In the genomic region with DNA sequence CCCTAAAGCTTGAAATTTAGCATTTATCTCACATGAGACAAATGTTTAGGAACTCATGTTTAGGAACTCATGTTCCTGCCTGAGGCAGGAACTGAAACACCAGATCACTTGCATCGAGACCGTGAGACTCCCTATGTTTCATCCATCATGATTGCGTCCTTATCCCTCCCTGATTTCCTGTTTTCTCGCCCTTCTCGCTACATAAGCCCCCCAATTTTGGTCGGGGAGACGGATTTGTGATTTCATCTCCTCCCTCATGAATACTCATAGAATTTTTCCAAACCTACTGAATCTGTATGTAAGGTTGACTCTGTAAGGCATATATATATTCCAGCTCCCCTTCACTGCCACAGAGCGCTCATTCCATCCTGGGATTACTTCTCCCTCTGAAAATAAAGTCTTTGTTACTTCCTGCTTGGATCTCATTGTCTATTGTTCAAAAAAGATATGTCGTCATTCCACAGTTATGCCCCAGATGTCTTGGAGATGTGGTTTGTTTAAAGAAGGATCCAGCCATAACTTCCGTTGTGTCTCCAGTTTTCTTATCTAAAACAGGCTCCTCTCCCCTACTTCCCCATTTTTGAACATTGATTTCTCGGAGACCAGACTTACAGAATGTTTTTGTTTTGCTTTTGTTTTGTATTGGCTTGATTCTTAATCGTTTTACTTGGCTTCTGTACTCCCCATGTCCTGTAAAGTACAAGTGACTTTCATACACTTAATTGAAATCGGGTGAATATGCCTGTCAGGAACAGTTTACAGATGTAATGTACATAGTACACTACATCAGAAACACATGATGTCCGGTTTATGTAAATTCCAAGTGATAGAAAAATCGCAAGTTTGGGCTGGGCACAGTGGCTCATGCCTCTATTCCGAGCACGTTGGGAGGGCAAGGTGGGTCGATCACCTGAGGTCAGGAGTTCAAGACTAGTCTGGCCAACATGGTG, we compare ENCODE assay signal across 1 cellular context.
TF ChIP-seq lines count a peak whose summit lies in the region.

No MANE protein-coding gene starts in this region.

TF ChIP-seq in K562, 482 proteins besides CTCF, POLR2A, EP300 and RAD21 (continued from another document and continues in another):
- TF ChIP-seq ZNF655 (CRISPR knock-in tag; IDR thresholded peaks at IDR 0.05) (0 out of 2 replicates have a peak, but pooled peaks have one; percentile 80), NCOA2 (IDR thresholded peaks at IDR 0.05; ENCODE audit: partially characterized antibody in 2 of 2) (peak in 1 of 2 experiments; percentile 70), CREB1 (IDR thresholded peaks at IDR 0.05) (peak; percentile 47; the same call in 1 of the 2 replicates), CREB1 (CRISPR knock-in tag; IDR thresholded peaks at IDR 0.05) (no peak; the same call in 1 of the 2 replicates), DIDO1 (tag; IDR thresholded peaks at IDR 0.05; ENCODE audit: low read depth) (0 out of 2 replicates have a peak, but pooled peaks have one; percentile 13), EWSR1 (IDR thresholded peaks at IDR 0.05; ENCODE audit: borderline replicate concordance, low read depth, partially characterized antibody) (peak; percentile 80), ESRRB (CRISPR knock-in tag; IDR thresholded peaks at IDR 0.05; ENCODE audit: borderline replicate concordance) (no peak), ZFPM2 (CRISPR knock-in tag; IDR thresholded peaks at IDR 0.05) (no peak), OTX1 (CRISPR knock-in tag; IDR thresholded peaks at IDR 0.05) (peak; percentile 81), ZNF445 (CRISPR knock-in tag; IDR thresholded peaks at IDR 0.05; ENCODE audit: low read depth) (peak; percentile 65; the same call in 1 of the 2 replicates), ETS2 (tag; IDR thresholded peaks at IDR 0.05; ENCODE audit: borderline replicate concordance, poor library complexity, severe bottlenecking) (no peak), YY1 (IDR thresholded peaks at IDR 0.05; ENCODE audit: borderline replicate concordance in 1 of 3, control insufficient read depth in 1 of 3, extremely low read depth in 1 of 3, insufficient read depth in 3 of 3, insufficient read length in 1 of 3, insufficient replicate concordance in 2 of 3, low read depth in 1 of 3, low read length in 2 of 3) (no peak), NBN (IDR thresholded peaks at IDR 0.05; ENCODE audit: low read depth) (peak; percentile 76; the same call in 1 of the 2 replicates), ZNF41 (CRISPR knock-in tag; conservative IDR thresholded peaks at IDR 0.05) (no peak; the same call in 1 of the 2 replicates), TSHZ1 (CRISPR knock-in tag; IDR thresholded peaks at IDR 0.05) (no peak), KLF13 (tag; IDR thresholded peaks at IDR 0.05; ENCODE audit: borderline replicate concordance, low read depth) (no peak), ZNF76 (CRISPR knock-in tag; IDR thresholded peaks at IDR 0.05; ENCODE audit: borderline replicate concordance) (no peak), ZBTB7A (IDR thresholded peaks at IDR 0.05; ENCODE audit: borderline replicate concordance, control insufficient read depth, low read depth, low read length) (no peak), XRCC3 (IDR thresholded peaks at IDR 0.05) (peak; percentile 36; the same call in 1 of the 2 replicates), PURB (CRISPR knock-in tag; IDR thresholded peaks at IDR 0.05; ENCODE audit: low read depth) (no peak), MAFF (IDR thresholded peaks at IDR 0.05; ENCODE audit: low read length) (no peak), MYBL2 (IDR thresholded peaks at IDR 0.05; ENCODE audit: low read depth) (peak; percentile 27; the same call in 1 of the 2 replicates), MYBL2 (CRISPR knock-in tag; IDR thresholded peaks at IDR 0.05; ENCODE audit: borderline replicate concordance) (no peak), ETV5 (CRISPR knock-in tag; IDR thresholded peaks at IDR 0.05; ENCODE audit: low read depth) (peak; percentile 75), ZNF316 (IDR thresholded peaks at IDR 0.05) (no peak), ZFP36 (IDR thresholded peaks at IDR 0.05; ENCODE audit: low read depth, low read length, partially characterized antibody) (no peak), ZNF561 (CRISPR knock-in tag; conservative IDR thresholded peaks at IDR 0.05) (no peak)
- TF ChIP-seq, protein P1, sequence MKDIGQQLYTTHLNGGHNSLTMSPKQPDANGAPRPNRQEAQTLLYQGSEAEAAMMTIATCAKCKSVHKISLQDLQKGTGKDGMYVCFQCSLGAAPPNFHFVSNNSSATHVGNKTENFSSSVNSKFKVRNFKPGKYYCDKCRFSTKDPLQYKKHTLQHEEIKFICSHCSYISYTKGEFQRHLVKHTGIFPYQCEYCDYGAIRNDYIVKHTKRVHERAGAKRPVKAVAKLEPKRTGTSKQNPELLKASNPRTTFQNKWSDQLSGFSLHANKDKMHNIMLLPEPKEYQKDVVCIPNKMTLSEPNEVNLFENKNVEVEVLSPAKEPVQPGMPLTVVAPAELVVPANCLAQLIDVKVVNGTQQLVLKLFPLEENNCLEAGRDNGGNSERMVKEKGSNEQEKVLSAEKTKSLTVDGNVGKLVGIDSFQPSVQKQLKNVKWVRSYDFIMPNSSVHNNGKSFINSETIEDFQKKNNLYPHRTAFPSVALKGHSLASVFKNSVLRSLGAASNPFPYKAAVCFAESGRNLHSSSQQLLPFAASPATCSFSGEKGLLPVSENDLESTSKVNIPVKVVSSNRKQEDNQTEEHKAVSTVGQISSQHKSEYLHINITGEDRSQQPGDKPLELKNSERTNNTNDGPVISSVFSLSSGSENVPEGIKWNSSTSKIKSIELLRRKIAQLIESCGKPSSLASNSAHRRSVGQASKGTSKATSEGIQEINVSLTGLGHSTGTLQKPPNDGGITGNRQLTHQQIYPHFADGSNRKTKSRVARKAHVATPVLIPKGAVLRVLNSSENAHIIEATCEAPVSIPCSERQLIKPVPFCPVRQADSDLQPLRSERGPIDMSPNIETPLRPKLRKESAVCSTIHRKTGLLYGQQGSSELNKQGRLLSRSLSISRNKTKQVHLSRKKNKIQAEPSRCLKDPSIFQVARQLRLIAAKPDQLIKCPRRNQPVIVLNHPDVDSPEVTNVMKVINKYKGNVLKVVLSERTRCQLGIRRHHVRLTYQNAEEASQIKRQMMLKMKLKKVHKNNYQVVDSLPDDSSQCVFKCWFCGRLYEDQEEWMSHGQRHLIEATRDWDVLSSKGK (CRISPR knock-in tag; IDR thresholded peaks at IDR 0.05): 0 out of 2 replicates have a peak, but pooled peaks have one; percentile 18
- TF ChIP-seq, protein P2, sequence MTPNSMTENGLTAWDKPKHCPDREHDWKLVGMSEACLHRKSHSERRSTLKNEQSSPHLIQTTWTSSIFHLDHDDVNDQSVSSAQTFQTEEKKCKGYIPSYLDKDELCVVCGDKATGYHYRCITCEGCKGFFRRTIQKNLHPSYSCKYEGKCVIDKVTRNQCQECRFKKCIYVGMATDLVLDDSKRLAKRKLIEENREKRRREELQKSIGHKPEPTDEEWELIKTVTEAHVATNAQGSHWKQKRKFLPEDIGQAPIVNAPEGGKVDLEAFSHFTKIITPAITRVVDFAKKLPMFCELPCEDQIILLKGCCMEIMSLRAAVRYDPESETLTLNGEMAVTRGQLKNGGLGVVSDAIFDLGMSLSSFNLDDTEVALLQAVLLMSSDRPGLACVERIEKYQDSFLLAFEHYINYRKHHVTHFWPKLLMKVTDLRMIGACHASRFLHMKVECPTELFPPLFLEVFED (CRISPR knock-in tag; conservative IDR thresholded peaks at IDR 0.05): peak; percentile 8
- TF ChIP-seq, protein P3, sequence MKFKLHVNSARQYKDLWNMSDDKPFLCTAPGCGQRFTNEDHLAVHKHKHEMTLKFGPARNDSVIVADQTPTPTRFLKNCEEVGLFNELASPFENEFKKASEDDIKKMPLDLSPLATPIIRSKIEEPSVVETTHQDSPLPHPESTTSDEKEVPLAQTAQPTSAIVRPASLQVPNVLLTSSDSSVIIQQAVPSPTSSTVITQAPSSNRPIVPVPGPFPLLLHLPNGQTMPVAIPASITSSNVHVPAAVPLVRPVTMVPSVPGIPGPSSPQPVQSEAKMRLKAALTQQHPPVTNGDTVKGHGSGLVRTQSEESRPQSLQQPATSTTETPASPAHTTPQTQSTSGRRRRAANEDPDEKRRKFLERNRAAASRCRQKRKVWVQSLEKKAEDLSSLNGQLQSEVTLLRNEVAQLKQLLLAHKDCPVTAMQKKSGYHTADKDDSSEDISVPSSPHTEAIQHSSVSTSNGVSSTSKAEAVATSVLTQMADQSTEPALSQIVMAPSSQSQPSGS (CRISPR knock-in tag; IDR thresholded peaks at IDR 0.05): no peak
- TF ChIP-seq, protein P4, sequence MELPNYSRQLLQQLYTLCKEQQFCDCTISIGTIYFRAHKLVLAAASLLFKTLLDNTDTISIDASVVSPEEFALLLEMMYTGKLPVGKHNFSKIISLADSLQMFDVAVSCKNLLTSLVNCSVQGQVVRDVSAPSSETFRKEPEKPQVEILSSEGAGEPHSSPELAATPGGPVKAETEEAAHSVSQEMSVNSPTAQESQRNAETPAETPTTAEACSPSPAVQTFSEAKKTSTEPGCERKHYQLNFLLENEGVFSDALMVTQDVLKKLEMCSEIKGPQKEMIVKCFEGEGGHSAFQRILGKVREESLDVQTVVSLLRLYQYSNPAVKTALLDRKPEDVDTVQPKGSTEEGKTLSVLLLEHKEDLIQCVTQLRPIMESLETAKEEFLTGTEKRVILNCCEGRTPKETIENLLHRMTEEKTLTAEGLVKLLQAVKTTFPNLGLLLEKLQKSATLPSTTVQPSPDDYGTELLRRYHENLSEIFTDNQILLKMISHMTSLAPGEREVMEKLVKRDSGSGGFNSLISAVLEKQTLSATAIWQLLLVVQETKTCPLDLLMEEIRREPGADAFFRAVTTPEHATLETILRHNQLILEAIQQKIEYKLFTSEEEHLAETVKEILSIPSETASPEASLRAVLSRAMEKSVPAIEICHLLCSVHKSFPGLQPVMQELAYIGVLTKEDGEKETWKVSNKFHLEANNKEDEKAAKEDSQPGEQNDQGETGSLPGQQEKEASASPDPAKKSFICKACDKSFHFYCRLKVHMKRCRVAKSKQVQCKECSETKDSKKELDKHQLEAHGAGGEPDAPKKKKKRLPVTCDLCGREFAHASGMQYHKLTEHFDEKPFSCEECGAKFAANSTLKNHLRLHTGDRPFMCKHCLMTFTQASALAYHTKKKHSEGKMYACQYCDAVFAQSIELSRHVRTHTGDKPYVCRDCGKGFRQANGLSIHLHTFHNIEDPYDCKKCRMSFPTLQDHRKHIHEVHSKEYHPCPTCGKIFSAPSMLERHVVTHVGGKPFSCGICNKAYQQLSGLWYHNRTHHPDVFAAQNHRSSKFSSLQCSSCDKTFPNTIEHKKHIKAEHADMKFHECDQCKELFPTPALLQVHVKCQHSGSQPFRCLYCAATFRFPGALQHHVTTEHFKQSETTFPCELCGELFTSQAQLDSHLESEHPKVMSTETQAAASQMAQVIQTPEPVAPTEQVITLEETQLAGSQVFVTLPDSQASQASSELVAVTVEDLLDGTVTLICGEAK (IDR thresholded peaks at IDR 0.05): no peak
- TF ChIP-seq, protein P4 (CRISPR knock-in tag; IDR thresholded peaks at IDR 0.05): no peak
